In genomic region chr10:17454181-17454800, GRCh38 we compare ENCODE assay signal across 8 cellular contexts.
A peak's percentile ranks its signal among the peaks of the same experiment; 100 is the strongest.
DNase-seq lines count a peak whose midpoint lies in the region; ATAC-seq and TF ChIP-seq lines count a peak whose summit lies in the region.

TSS of gene ST8SIA6 (minus strand) at chr10:17454595. CDS start at chr10:17454255, 340 bp downstream.

- ATAC-seq in HG02623 (IDR thresholded peaks at IDR 0.05; ENCODE audit: unreplicated experiment) (peak; percentile 56), HG03108 (IDR thresholded peaks at IDR 0.05; ENCODE audit: unreplicated experiment) (no peak)

- DNase-seq in GM13976 (ENCODE audit: low spot score) (peak; percentile 74), T follicular helper cell (ENCODE audit: low read depth) (peak; percentile 10), astrocyte of the spinal cord (ENCODE audit: low read depth, low spot score) (peak; percentile 54), iPS-NIHi7 (ENCODE audit: extremely low spot score) (peak; percentile 74), medulla oblongata (ENCODE audit: extremely low spot score) (no peak)
- peak; percentile 47 for DNase-seq in stimulated activated CD4-positive, alpha-beta T cell treated with anti-CD3 and anti-CD28 coated beads, Interleukin-12 subunit alpha, Interleukin-12 subunit beta, amount 100 ng/mL, for 4 hours

- no peak for TF ChIP-seq CTCF in GM13976 (IDR thresholded peaks at IDR 0.05; ENCODE audit: borderline replicate concordance, control extremely low read depth, extremely low read depth, insufficient read depth, missing control alignments)
- TF ChIP-seq CTCF in astrocyte of the spinal cord (IDR thresholded peaks at IDR 0.05; ENCODE audit: low read depth, low read length), result no peak

- in situ Hi-C loops in GM13976 (cut with MboI; ENCODE audit: low sequenced_read_pairs, unreplicated experiment) (no loop called here), astrocyte of the spinal cord (cut with HindIII; ENCODE audit: low sequenced_read_pairs) (no loop called here)

- H3K4me3 ChIP-seq in astrocyte of the spinal cord (ENCODE audit: low read depth, low read length), result peak within 1 kb of the TSS; percentile 58
